In the genomic region with DNA sequence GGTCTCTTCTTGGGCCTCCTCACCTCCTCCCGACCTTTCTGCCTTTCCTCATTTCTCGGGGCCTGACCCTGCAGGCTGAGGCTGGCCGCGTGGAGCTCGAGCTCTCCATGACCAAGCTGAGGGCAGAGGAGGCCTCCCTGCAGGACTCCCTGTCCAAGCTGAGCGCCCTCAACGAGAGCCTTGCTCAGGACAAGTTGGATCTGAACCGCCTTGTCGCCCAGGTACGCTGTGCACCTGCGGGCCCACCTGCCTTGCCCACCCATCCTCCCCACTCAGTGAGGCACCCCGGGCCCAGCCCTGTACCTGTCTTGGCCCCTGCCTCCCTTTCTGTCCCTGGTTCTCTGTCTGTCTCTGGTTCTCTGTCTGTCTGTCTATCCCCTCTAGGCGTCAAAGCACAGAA, we compare ENCODE assay signal across 14 cellular contexts. TPM values are rescaled to one million over a fixed set of nuclear protein-coding genes. Genes with fewer than 3 reads are reported as not detected.
DNase-seq lines count a peak whose midpoint lies in the region; ATAC-seq, FAIRE-seq and TF ChIP-seq lines count a peak whose summit lies in the region.
"Not testable (repeated sequence)": the region's sequence is repeated elsewhere in the genome, so short reads cannot be mapped to it uniquely, and the experiment has no call there.
"Had no signal": no experiment of that assay in that cellular context is flagged by ENCODE, and none has a peak within 500 bp of the region (broad histone marks: within the 10 kb centered on the region; RNA-seq: fewer than 3 reads in every experiment).

No MANE protein-coding gene starts in this region.

- POLR2A ChIA-PET in RWPE1 (lab: Yijun Ruan, JAX; ENCODE audit: low non-redundant PET), result not testable (repeated sequence)

- peak overlapping the region; percentile 12 to 97 (median 77); a peak in 20 of 22 replicates for H3K4me2 ChIP-seq in BLaER1 treated with 17β-estradiol and CSF1 and Interleukin-3, amounts not matched to agents 10 nM and 100 nM

- not testable (repeated sequence) for H3K27ac Mint-ChIP-seq in activated naive CD8-positive, alpha-beta T cell treated with anti-CD3 and anti-CD28 coated beads, Interleukin-2, amount 50 U/mL, for 24 hours
- peak overlapping the region; percentile 84 for H3K27ac Mint-ChIP-seq in nephron progenitor cell
- H3K27ac Mint-ChIP-seq in stimulated activated naive CD8-positive, alpha-beta T cell treated with anti-CD3 and anti-CD28 coated beads, Interleukin-15, amount 100 ng/mL, for 72 hours, result peak overlapping the region in 1 of 2 donors; percentile 87

- FAIRE-seq in kidney (lab: Jason Lieb, UNC), result not testable (repeated sequence)

- intact Hi-C loops in kidney (cut with DNase I), result not testable (repeated sequence)

- peak; percentile 8 for ATAC-seq in activated naive CD8-positive, alpha-beta T cell treated with anti-CD3 and anti-CD28 coated beads, Interleukin-2, amount 50 U/mL, for 24 hours
- peak; percentile 23 for ATAC-seq in stimulated activated naive CD8-positive, alpha-beta T cell treated with anti-CD3 and anti-CD28 coated beads, Interleukin-15, amount 100 ng/mL, for 72 hours

- H3K36me3 ChIP-seq in BLaER1 treated with 17β-estradiol and CSF1 and Interleukin-3, amounts not matched to agents 10 nM and 100 nM; kidney (ENCODE audit: control insufficient read depth in 1 of 2, insufficient read depth in 2 of 2, low read length in 2 of 2): not testable (repeated sequence)
- H3K36me3 ChIP-seq in H7 (replicated peaks; ENCODE audit: control insufficient read depth, insufficient read depth, low read length), result peaks cover 17% of the 10 kb centered on the region

- peak; percentile 54 for DNase-seq in H7
- not testable (repeated sequence) for DNase-seq in RWPE1 (ENCODE audit: low spot score); activated naive CD8-positive, alpha-beta T cell treated with anti-CD3 and anti-CD28 coated beads, Interleukin-2, amount 50 U/mL, for 24 hours; nephron progenitor cell; stimulated activated naive CD8-positive, alpha-beta T cell treated with anti-CD3 and anti-CD28 coated beads, Interleukin-15, amount 100 ng/mL, for 72 hours
- peak; percentile 77 for DNase-seq in kidney

- H3K4me3 ChIP-seq in BLaER1 treated with 17β-estradiol and CSF1 and Interleukin-3, amounts not matched to agents 10 nM and 100 nM; H7 (ENCODE audit: insufficient read depth, low read depth, low read length); kidney (ENCODE audit: low read length in 2 of 2): not testable (repeated sequence)

- H3K4me1 ChIP-seq in BLaER1 treated with 17β-estradiol and CSF1 and Interleukin-3, amounts not matched to agents 10 nM and 100 nM, result peaks cover 34 to 61% (median 54%) of the 10 kb centered on the region in 10 experiments
- H3K4me1 ChIP-seq in kidney (ENCODE audit: control insufficient read depth in 1 of 2, insufficient read depth in 1 of 2, low read depth in 1 of 2, low read length in 2 of 2), result not testable (repeated sequence)

- not testable (repeated sequence) for TF ChIP-seq CTCF in RWPE1 (conservative IDR thresholded peaks at IDR 0.05; ENCODE audit: low read depth); kidney (IDR thresholded peaks at IDR 0.05; ENCODE audit: borderline replicate concordance, extremely low read depth, insufficient read depth); nephron progenitor cell (IDR thresholded peaks at IDR 0.05)

- not testable (repeated sequence) for H3K27me3 Mint-ChIP-seq in activated naive CD8-positive, alpha-beta T cell treated with anti-CD3 and anti-CD28 coated beads, Interleukin-2, amount 50 U/mL, for 24 hours; nephron progenitor cell (ENCODE audit: low read depth, poor library complexity); stimulated activated naive CD8-positive, alpha-beta T cell treated with anti-CD3 and anti-CD28 coated beads, Interleukin-15, amount 100 ng/mL, for 72 hours

- H3K27me3 ChIP-seq in BLaER1 treated with 17β-estradiol and CSF1 and Interleukin-3, amounts not matched to agents 10 nM and 100 nM, result peaks cover 0 to 16% (median 0%) of the 10 kb centered on the region in 11 experiments; a peak in 3 of 22 replicates
- not testable (repeated sequence) for H3K27me3 ChIP-seq in H7 (ENCODE audit: control insufficient read depth, insufficient read depth, low read length)

- not testable (repeated sequence) for H3K9me3 Mint-ChIP-seq in activated naive CD8-positive, alpha-beta T cell treated with anti-CD3 and anti-CD28 coated beads, Interleukin-2, amount 50 U/mL, for 24 hours; nephron progenitor cell; stimulated activated naive CD8-positive, alpha-beta T cell treated with anti-CD3 and anti-CD28 coated beads, Interleukin-15, amount 100 ng/mL, for 72 hours

- not testable (repeated sequence) for H3K27ac ChIP-seq in BLaER1 treated with 17β-estradiol and CSF1 and Interleukin-3, amounts not matched to agents 10 nM and 100 nM; kidney (ENCODE audit: low read depth in 2 of 2, low read length in 2 of 2)
- peak overlapping the region; percentile 98 for H3K27ac ChIP-seq in RWPE1

- CTCF ChIA-PET in RWPE1 (lab: Yijun Ruan, JAX), result interaction anchor here (0.7 to 2.5 kb wide), 2 partner anchors 16 to 21 kb away, joined by 5 to 7 read pairs; no protein-coding TSS in a partner anchor

- H3K9ac ChIP-seq in BLaER1 treated with 17β-estradiol and CSF1 and Interleukin-3, amounts not matched to agents 10 nM and 100 nM, result peak overlapping the region in 5 of 11 experiments; percentile 7 to 48 (median 35); a peak in 9 of 22 replicates
- H3K9ac ChIP-seq in kidney (ENCODE audit: low read length in 2 of 2), result not testable (repeated sequence)

- H3K4me3 Mint-ChIP-seq in activated naive CD8-positive, alpha-beta T cell treated with anti-CD3 and anti-CD28 coated beads, Interleukin-2, amount 50 U/mL, for 24 hours; nephron progenitor cell; stimulated activated naive CD8-positive, alpha-beta T cell treated with anti-CD3 and anti-CD28 coated beads, Interleukin-15, amount 100 ng/mL, for 72 hours: not testable (repeated sequence)

- H4K20me1 ChIP-seq in BLaER1 treated with 17β-estradiol and CSF1 and Interleukin-3, amounts not matched to agents 10 nM and 100 nM, result peaks cover 0 to 54% (median 35%) of the 10 kb centered on the region in 11 experiments; a peak in 18 of 22 replicates

- H3K9me3 ChIP-seq in BLaER1 treated with 17β-estradiol and CSF1 and Interleukin-3, amounts not matched to agents 10 nM and 100 nM (replicated peaks in 1 of 11); kidney (ENCODE audit: control insufficient read depth in 1 of 2, low read length in 2 of 2): not testable (repeated sequence)

- H3K4me1 Mint-ChIP-seq in activated naive CD8-positive, alpha-beta T cell treated with anti-CD3 and anti-CD28 coated beads, Interleukin-2, amount 50 U/mL, for 24 hours; nephron progenitor cell; stimulated activated naive CD8-positive, alpha-beta T cell treated with anti-CD3 and anti-CD28 coated beads, Interleukin-15, amount 100 ng/mL, for 72 hours: not testable (repeated sequence)

- H3K36me3 Mint-ChIP-seq in activated naive CD8-positive, alpha-beta T cell treated with anti-CD3 and anti-CD28 coated beads, Interleukin-2, amount 50 U/mL, for 24 hours (ENCODE audit: low read depth), result not testable (repeated sequence)
- peaks cover 17% of the 10 kb centered on the region for H3K36me3 Mint-ChIP-seq in nephron progenitor cell (ENCODE audit: low read depth)

RNA-seq across cellular contexts. Expression of a gene that starts 24.5 kb away (rescaled TPM):
- total RNA-seq in H7 (2014; rRNA removed; shearing (Covaris generic)), result 59.5 and 92.3 TPM in 2 replicates
- 30.5 TPM for total RNA-seq in kidney
- polyA plus RNA-seq in kidney (ENCODE audit: insufficient read depth, low read depth, low replicate concordance), result 10.6 TPM

RNA-seq across cellular contexts. Expression of a gene that starts 34.2 kb away (rescaled TPM):
- 176 and 202 TPM in 2 replicates for total RNA-seq in H7 (2014; rRNA removed; shearing (Covaris generic))
- 7.2 TPM for total RNA-seq in kidney
- 8.2 TPM for polyA plus RNA-seq in kidney (ENCODE audit: insufficient read depth, low read depth, low replicate concordance)
- total RNA-seq: CD4-positive, alpha-beta memory T cell; CD4-positive, CD25-positive, alpha-beta regulatory T cell; CD8-positive, alpha-beta memory T cell; GM12878 had no signal
- polyA plus RNA-seq: CD14-positive monocyte; CD4-positive, alpha-beta memory T cell; CD4-positive, CD25-positive, alpha-beta regulatory T cell had no signal

RNA-seq across cellular contexts. Expression of a gene that starts 50.4 kb away (rescaled TPM):
- under 0.01 TPM in 2 replicates for total RNA-seq in H7 (2014; rRNA removed; shearing (Covaris generic))
- 8,605 TPM for total RNA-seq in kidney
- 26.8 TPM for polyA plus RNA-seq in kidney (ENCODE audit: insufficient read depth, low read depth, low replicate concordance)
- total RNA-seq: G401 had no signal
- polyA plus RNA-seq: AG04450; CD14-positive monocyte; CD4-positive, alpha-beta memory T cell; CD8-positive, alpha-beta memory T cell had no signal

Comparison
In these comparisons a context has a peak if more than half of its experiments do, and no peak if none do; other contexts are left out.
1. RNA of a gene that starts 34.2 kb away (total RNA-seq): 176 to 202 TPM in H7; 7.2 TPM in kidney (single experiment); every median in the first group is over 10 times any median in the second.
2. RNA of a gene that starts 50.4 kb away (total RNA-seq): 8,605 TPM in kidney (single experiment); under 0.01 TPM in H7; every median in the first group is over 1,000 times any median in the second.